Comparison of ENCODE assay signal across 26 cellular contexts in the genomic region with DNA sequence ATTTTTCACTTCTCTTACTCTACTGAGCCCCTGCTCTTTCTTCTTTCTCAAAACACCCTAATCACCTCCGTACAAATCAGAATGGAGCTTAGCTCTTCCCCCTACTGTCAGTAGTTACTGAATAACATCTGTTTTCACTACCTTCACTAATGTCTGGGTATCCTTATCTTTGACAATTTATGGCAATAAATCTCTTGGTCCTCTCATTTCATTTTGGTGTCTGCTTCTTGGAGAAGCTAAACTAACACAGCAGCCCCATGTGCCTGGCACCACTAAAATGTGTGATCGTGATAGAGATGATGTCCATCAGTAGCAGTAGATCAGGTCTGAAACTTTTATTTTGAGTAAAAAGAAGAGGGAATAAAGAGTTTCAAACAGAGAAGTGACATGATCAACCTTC.
"Had no signal": no experiment of that assay in that cellular context is flagged by ENCODE, and none has a peak within 500 bp of the region (broad histone marks: within the 10 kb centered on the region; RNA-seq: fewer than 3 reads in every experiment).

No MANE protein-coding gene starts in this region.

- H3K27ac ChIP-seq: stomach, suprapubic skin, testis, thoracic aorta, thyroid gland, tibial artery, tibial nerve, transverse colon, upper lobe of left lung, upper lobe of right lung, uterus, vagina had no signal

- DNase-seq: stimulated activated CD4-positive, alpha-beta T cell treated with anti-CD3 and anti-CD28 coated beads, Interleukin-2, amount 100 ng/mL, for 48 hours; stimulated activated CD4-positive, alpha-beta T cell treated with anti-CD3 and anti-CD28 coated beads, Interleukin-4, amount 100 ng/mL, for 1 hour; stimulated activated CD4-positive, alpha-beta T cell treated with anti-CD3 and anti-CD28 coated beads, Interleukin-4, amount 100 ng/mL, for 24 hours; stimulated activated CD4-positive, alpha-beta T cell treated with anti-CD3 and anti-CD28 coated beads, Interleukin-4, amount 100 ng/mL, for 4 hours; stimulated activated CD8-positive, alpha-beta memory T cell treated with anti-CD3 and anti-CD28 coated beads, Interleukin-4, amount 100 ng/mL, for 48 hours; stimulated activated naive B cell treated with anti-CD40 and anti-IgM and Interleukin-4, amounts not matched to agents 10 μg/mL and 1 μg/mL and 100 μg/mL, for 72 hours; stimulated activated naive CD4-positive, alpha-beta T cell; stimulated activated naive CD4-positive, alpha-beta T cell treated with Interleukin-2 at 50 U/mL for 16 hours; stimulated activated naive CD8-positive, alpha-beta T cell treated with anti-CD3 and anti-CD28 coated beads, Interleukin-15, amount 100 ng/mL, for 72 hours; stimulated activated naive CD8-positive, alpha-beta T cell treated with anti-CD3 and anti-CD28 coated beads, Interleukin-15, Interleukin-2, amounts not matched to agents 100 U/mL and 50 U/mL, for 24 hours; stomach; substantia nigra; testis; thyroid gland; tibial artery; transverse colon; trophoblast cell; upper lobe of left lung; upper lobe of right lung; uterus had no signal

- H3K4me3 ChIP-seq: stomach, suprapubic skin, testis, thoracic aorta, thyroid gland, tibial artery, tibial nerve, transverse colon, upper lobe of left lung, upper lobe of right lung, uterus, vagina had no signal

- H3K27me3 ChIP-seq: stomach, suprapubic skin, testis, thyroid gland, tibial artery, tibial nerve, transverse colon, upper lobe of left lung, upper lobe of right lung, uterus, vagina had no signal

- H3K4me1 ChIP-seq: stomach, thyroid gland, transverse colon had no signal

- H3K36me3 ChIP-seq: stomach, suprapubic skin, thoracic aorta, thyroid gland, tibial artery, tibial nerve, transverse colon, upper lobe of left lung, upper lobe of right lung, uterus, vagina had no signal

- ATAC-seq: stimulated activated effector memory CD8-positive, alpha-beta T cell treated with anti-CD3 and anti-CD28 coated beads, Interleukin-12 subunit alpha, Interleukin-12 subunit beta, amount 100 ng/mL, for 72 hours; stimulated activated memory B cell treated with anti-CD40 and anti-IgM and Interleukin-4, amounts not matched to agents 10 μg/mL and 1 μg/mL and 100 μg/mL, for 72 hours; stimulated activated naive B cell treated with anti-CD40 and anti-IgM and Interleukin-4, amounts not matched to agents 10 μg/mL and 1 μg/mL and 100 μg/mL, for 72 hours; stimulated activated naive CD8-positive, alpha-beta T cell treated with anti-CD3 and anti-CD28 coated beads, Interleukin-15, amount 100 ng/mL, for 72 hours; stimulated activated naive CD8-positive, alpha-beta T cell treated with anti-CD3 and anti-CD28 coated beads, Interleukin-15, Interleukin-2, amounts not matched to agents 100 U/mL and 50 U/mL, for 24 hours; upper lobe of right lung had no signal

- H3K9me3 ChIP-seq: stomach, suprapubic skin, testis, thoracic aorta, thyroid gland, tibial artery, transverse colon, upper lobe of left lung, upper lobe of right lung, uterus, vagina had no signal
